In the genomic region with DNA sequence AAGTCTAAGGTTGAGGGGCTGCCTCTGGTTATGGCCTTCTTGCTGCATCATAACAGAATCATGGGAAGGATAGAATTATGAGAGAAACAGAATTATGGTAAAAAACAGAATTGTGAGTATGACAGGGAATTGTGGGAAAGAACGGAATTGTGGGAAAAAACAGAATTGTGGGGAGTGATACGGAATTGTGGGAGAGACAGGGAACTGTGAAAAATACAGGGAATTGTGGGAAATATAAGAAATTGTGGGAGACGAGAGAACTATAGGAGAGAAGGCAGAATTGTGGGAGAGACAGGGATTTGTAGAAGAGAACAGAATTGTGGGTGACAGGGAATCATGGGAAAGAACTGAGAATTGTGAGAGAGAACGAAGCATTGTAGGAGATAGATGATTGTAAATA, we compare ENCODE assay signal across 23 cellular contexts.
"Had no signal": no experiment of that assay in that cellular context is flagged by ENCODE, and none has a peak within 500 bp of the region (broad histone marks: within the 10 kb centered on the region; RNA-seq: fewer than 3 reads in every experiment).

No MANE protein-coding gene starts in this region.

- H3K27ac ChIP-seq: stomach, suprapubic skin, thoracic aorta, thyroid gland, tibial artery, tibial nerve, transverse colon, upper lobe of left lung, upper lobe of right lung, uterus, vagina had no signal

- H3K36me3 ChIP-seq: stomach, suprapubic skin, thoracic aorta, thyroid gland, tibial artery, tibial nerve, transverse colon, upper lobe of left lung, upper lobe of right lung, uterus, vagina had no signal

- H3K27me3 ChIP-seq: suprapubic skin, thyroid gland, tibial artery, tibial nerve, transverse colon, upper lobe of left lung, upper lobe of right lung, uterus, vagina had no signal

- H3K4me1 ChIP-seq: stomach, suprapubic skin, thyroid gland, tibial artery, tibial nerve, transverse colon, upper lobe of left lung, upper lobe of right lung, uterus, vagina had no signal

- H3K4me3 ChIP-seq: stomach, suprapubic skin, thoracic aorta, thyroid gland, tibial artery, tibial nerve, transverse colon, upper lobe of left lung, upper lobe of right lung, uterus, vagina had no signal

- DNase-seq: stimulated activated CD4-positive, alpha-beta T cell treated with anti-CD3 and anti-CD28 coated beads, Interleukin-2, amount 100 ng/mL, for 48 hours; stimulated activated CD4-positive, alpha-beta T cell treated with anti-CD3 and anti-CD28 coated beads, Interleukin-4, amount 100 ng/mL, for 1 hour; stimulated activated CD4-positive, alpha-beta T cell treated with anti-CD3 and anti-CD28 coated beads, Interleukin-4, amount 100 ng/mL, for 24 hours; stimulated activated CD4-positive, alpha-beta T cell treated with anti-CD3 and anti-CD28 coated beads, Interleukin-4, amount 100 ng/mL, for 4 hours; stimulated activated CD8-positive, alpha-beta memory T cell treated with anti-CD3 and anti-CD28 coated beads, Interleukin-4, amount 100 ng/mL, for 48 hours; stimulated activated naive B cell treated with anti-CD40 and anti-IgM and Interleukin-4, amounts not matched to agents 10 μg/mL and 1 μg/mL and 100 μg/mL, for 72 hours; stimulated activated naive CD4-positive, alpha-beta T cell; stimulated activated naive CD4-positive, alpha-beta T cell treated with Interleukin-2 at 50 U/mL for 16 hours; stimulated activated naive CD8-positive, alpha-beta T cell treated with anti-CD3 and anti-CD28 coated beads, Interleukin-15, amount 100 ng/mL, for 72 hours; stimulated activated naive CD8-positive, alpha-beta T cell treated with anti-CD3 and anti-CD28 coated beads, Interleukin-15, Interleukin-2, amounts not matched to agents 100 U/mL and 50 U/mL, for 24 hours; stomach; substantia nigra; thyroid gland; tibial artery; transverse colon; trophoblast cell; upper lobe of left lung; upper lobe of right lung; uterus had no signal

- H3K9me3 ChIP-seq: stomach, suprapubic skin, thoracic aorta, thyroid gland, tibial artery, tibial nerve, transverse colon, upper lobe of left lung, upper lobe of right lung, uterus, vagina had no signal
